Comparison of ENCODE assay signal across 23 cellular contexts in genomic region chr2:62800618-62801017, GRCh38.
DNase-seq lines count a peak whose midpoint lies in the region; ATAC-seq, FAIRE-seq and TF ChIP-seq lines count a peak whose summit lies in the region.
"Had no signal": no experiment of that assay in that cellular context is flagged by ENCODE, and none has a peak within 500 bp of the region (broad histone marks: within the 10 kb centered on the region; RNA-seq: fewer than 3 reads in every experiment).

No MANE protein-coding gene starts in this region.

- TF ChIP-seq CTCF in foreskin keratinocyte (conservative IDR thresholded peaks at IDR 0.05): no peak

- H3K4me1 ChIP-seq in foreskin keratinocyte: no peaks in the 10 kb centered on the region

- peaks cover 4 to 12% of the 10 kb centered on the region in 2 donors for H3K4me1 Mint-ChIP-seq in stimulated activated naive B cell treated with anti-CD40 and anti-IgM and Interleukin-4, amounts not matched to agents 10 μg/mL and 1 μg/mL and 100 μg/mL, for 72 hours

- peak; percentile 66 for ATAC-seq in HG02938 (IDR thresholded peaks at IDR 0.05; ENCODE audit: unreplicated experiment)
- ATAC-seq in foreskin keratinocyte: no peak
- ATAC-seq in stimulated activated naive B cell treated with anti-CD40 and anti-IgM and Interleukin-4, amounts not matched to agents 10 μg/mL and 1 μg/mL and 100 μg/mL, for 72 hours (replicated peaks): no peak
- ATAC-seq: esophagus mucosa had no signal

- FAIRE-seq in GM18507 (lab: Jason Lieb, UNC) (peak; percentile 36), GM19239 (lab: Jason Lieb, UNC) (peak; percentile 58)
- FAIRE-seq: kidney had no signal

- DNase-seq in GM18507 (ENCODE audit: extremely low spot score, insufficient read length, low read depth): no peak
- no peak for DNase-seq in GM19239 (ENCODE audit: insufficient read length, low spot score)
- peak; percentile 26 for DNase-seq in OCI-M1 (lab: John Stamatoyannopoulos, UW)
- no peak for DNase-seq in foreskin keratinocyte
- DNase-seq in GM19240 (ENCODE audit: insufficient read length, low spot score): no peak
- no peak for DNase-seq in stimulated activated naive B cell treated with anti-CD40 and anti-IgM and Interleukin-4, amounts not matched to agents 10 μg/mL and 1 μg/mL and 100 μg/mL, for 72 hours
- DNase-seq: activated CD4-positive, CD25-positive, alpha-beta regulatory T cell; activated CD8-positive, alpha-beta memory T cell treated with anti-CD3 and anti-CD28 coated beads for 24 hours; DMS79; effector memory CD4-positive, alpha-beta T cell; Kasumi-1; kidney; NCI-H1105 treated with DMSO at 0.1 percent for 48 hours; NCI-H510A; RPMI8226; tibial artery had no signal

- H3K27me3 Mint-ChIP-seq in stimulated activated naive B cell treated with anti-CD40 and anti-IgM and Interleukin-4, amounts not matched to agents 10 μg/mL and 1 μg/mL and 100 μg/mL, for 72 hours: no peaks in the 10 kb centered on the region
- H3K27me3 Mint-ChIP-seq: stimulated activated naive CD8-positive, alpha-beta T cell treated with anti-CD3 and anti-CD28 coated beads, Interleukin-15, Interleukin-2, amounts not matched to agents 100 ng/mL and 50 ng/mL, for 24 hours had no signal

- no peak overlapping the region for H3K4me3 Mint-ChIP-seq in stimulated activated naive B cell treated with anti-CD40 and anti-IgM and Interleukin-4, amounts not matched to agents 10 μg/mL and 1 μg/mL and 100 μg/mL, for 72 hours
- H3K4me3 Mint-ChIP-seq: stimulated activated naive CD8-positive, alpha-beta T cell treated with anti-CD3 and anti-CD28 coated beads, Interleukin-15, Interleukin-2, amounts not matched to agents 100 ng/mL and 50 ng/mL, for 24 hours had no signal

- H3K27me3 ChIP-seq in foreskin keratinocyte: no peaks in the 10 kb centered on the region
- H3K27me3 ChIP-seq: neutrophil, tibial artery had no signal

- H3K36me3 Mint-ChIP-seq in stimulated activated naive B cell treated with anti-CD40 and anti-IgM and Interleukin-4, amounts not matched to agents 10 μg/mL and 1 μg/mL and 100 μg/mL, for 72 hours: peaks cover 2 to 10% of the 10 kb centered on the region in 2 donors

- no peak overlapping the region for H3K27ac Mint-ChIP-seq in stimulated activated naive B cell treated with anti-CD40 and anti-IgM and Interleukin-4, amounts not matched to agents 10 μg/mL and 1 μg/mL and 100 μg/mL, for 72 hours
- H3K27ac Mint-ChIP-seq: activated naive CD4-positive, alpha-beta T cell treated with anti-CD3 and anti-CD28 coated beads, Interleukin-2, amount 50 U/mL, for 72 hours; stimulated activated naive CD8-positive, alpha-beta T cell treated with anti-CD3 and anti-CD28 coated beads, Interleukin-15, Interleukin-2, amounts not matched to agents 100 ng/mL and 50 ng/mL, for 24 hours had no signal

- no peak overlapping the region for H3K27ac ChIP-seq in foreskin keratinocyte
- H3K27ac ChIP-seq: neutrophil, skin epidermis, tibial artery had no signal

- H3K9me3 Mint-ChIP-seq in stimulated activated naive B cell treated with anti-CD40 and anti-IgM and Interleukin-4, amounts not matched to agents 10 μg/mL and 1 μg/mL and 100 μg/mL, for 72 hours: peaks cover 0 to 2% of the 10 kb centered on the region in 2 donors
- H3K9me3 Mint-ChIP-seq: activated naive CD4-positive, alpha-beta T cell treated with anti-CD3 and anti-CD28 coated beads, Interleukin-2, amount 50 U/mL, for 72 hours; activated T-helper 1 cell treated with anti-CD3 and anti-CD28 coated beads, Interleukin-12 subunit alpha, Interleukin-12 subunit beta, Interleukin-2, Interleukin-4 antibody, amounts not matched to agents 30 ng/mL and 10 ng/mL and 1 ng/mL, durations not matched to agents 14 hours and 24 hours and 36 hours had no signal
